In genomic region chr7:7881581-7881980, GRCh38 we compare ENCODE assay signal across 21 cellular contexts.
DNase-seq lines count a peak whose midpoint lies in the region; ATAC-seq, FAIRE-seq and TF ChIP-seq lines count a peak whose summit lies in the region.
"Had no signal": no experiment of that assay in that cellular context is flagged by ENCODE, and none has a peak within 500 bp of the region (broad histone marks: within the 10 kb centered on the region; RNA-seq: fewer than 3 reads in every experiment).

No MANE protein-coding gene starts in this region.

- H3K4me2 ChIP-seq in HepG2 (ENCODE audit: low read depth, low read length) (no peak overlapping the region), IMR-90 (ENCODE audit: low read depth, low read length) (no peak overlapping the region)

- H4K91ac ChIP-seq in IMR-90 (ENCODE audit: insufficient read depth, low read depth, low read length), result no peak overlapping the region

- H2BK20ac ChIP-seq in IMR-90 (ENCODE audit: low read depth, low read length), result no peak overlapping the region

- H3K4ac ChIP-seq in IMR-90 (ENCODE audit: low read depth, low read length), result no peak overlapping the region

- no peaks in the 10 kb centered on the region for H3K36me3 ChIP-seq in HepG2 (replicated peaks in 1 of 2; ENCODE audit: control insufficient read depth in 1 of 2, insufficient read depth in 2 of 2, low read length in 2 of 2)
- no peaks in the 10 kb centered on the region for H3K36me3 ChIP-seq in right lobe of liver
- H3K36me3 ChIP-seq in IMR-90 (ENCODE audit: control insufficient read depth, insufficient read depth, low read length), result no peaks in the 10 kb centered on the region

- no peak overlapping the region for H2AK9ac ChIP-seq in IMR-90 (replicated peaks; ENCODE audit: low read depth, low read length, poor library complexity)

- FAIRE-seq in HepG2 (lab: Jason Lieb, UNC), result no peak
- FAIRE-seq in urothelium cell line (lab: Jason Lieb, UNC), result peak; percentile 74
- FAIRE-seq: A204.1, GM12892, H1 had no signal

- CTCF ChIA-PET in HepG2 (lab: Yijun Ruan, JAX; ENCODE audit: low intra/inter-chr PET ratio, low total read pairs), result no interaction called here
- CTCF ChIA-PET in IMR-90 (lab: Yijun Ruan, JAX), result no interaction called here

- TF ChIP-seq EP300 in HepG2 (IDR thresholded peaks at IDR 0.05; ENCODE audit: low read depth in 2 of 2, low read length in 2 of 2), result no peak
- TF ChIP-seq EP300 in HepG2 (CRISPR knock-in tag; IDR thresholded peaks at IDR 0.05; ENCODE audit: borderline replicate concordance), result no peak

- H2BK15ac ChIP-seq in IMR-90 (ENCODE audit: low read depth, low read length), result no peak overlapping the region

- no peak overlapping the region for H2BK120ac ChIP-seq in IMR-90 (ENCODE audit: low read depth, low read length)

- H3K9me1 ChIP-seq in IMR-90 (ENCODE audit: insufficient read depth, low read length), result no peaks in the 10 kb centered on the region; the same call in 1 of the 2 replicates

- BruUV-seq in HepG2 (replicated peaks; lab: Mats Ljungman, UMichigan), result no TSS peak
- no TSS peak for BruUV-seq in IMR-90 (replicated peaks; lab: Mats Ljungman, UMichigan)

- H2AK5ac ChIP-seq in IMR-90 (ENCODE audit: low read depth, low read length), result no peak overlapping the region

- TF ChIP-seq RAD21 in HepG2 (CRISPR knock-in tag; IDR thresholded peaks at IDR 0.05) (no peak), IMR-90 (IDR thresholded peaks at IDR 0.05; ENCODE audit: low read length) (no peak)

- no peaks in the 10 kb centered on the region; a peak in 1 of 5 replicates for H3K27me3 ChIP-seq in HepG2 (ENCODE audit: control insufficient read depth in 1 of 2, insufficient read depth in 2 of 2, low read length in 2 of 2)
- H3K27me3 ChIP-seq in right lobe of liver, result no peaks in the 10 kb centered on the region
- H3K27me3 ChIP-seq in IMR-90 (ENCODE audit: control insufficient read depth, insufficient read depth, low read length), result no peaks in the 10 kb centered on the region

- TF ChIP-seq CTCF in HepG2 (CRISPR knock-in tag; IDR thresholded peaks at IDR 0.05) (no peak), right lobe of liver (IDR thresholded peaks at IDR 0.05) (no peak), IMR-90 (conservative IDR thresholded peaks at IDR 0.05; ENCODE audit: low read depth, low read length) (no peak)

- no peak for ATAC-seq in HepG2
- ATAC-seq in right lobe of liver, result no peak
- no peak for ATAC-seq in IMR-90 (ENCODE audit: low read depth)
- no peak for ATAC-seq in HG02571 (IDR thresholded peaks at IDR 0.05; ENCODE audit: unreplicated experiment)

- no peaks in the 10 kb centered on the region for H3K9me3 ChIP-seq in HepG2 (ENCODE audit: low read length)
- no peaks in the 10 kb centered on the region for H3K9me3 ChIP-seq in right lobe of liver
- no peaks in the 10 kb centered on the region for H3K9me3 ChIP-seq in IMR-90 (ENCODE audit: control insufficient read depth, insufficient read depth, low read length)

- H4K20me1 ChIP-seq in HepG2 (ENCODE audit: insufficient read depth, low read length), result no peaks in the 10 kb centered on the region
- H4K20me1 ChIP-seq in IMR-90 (ENCODE audit: insufficient read depth, low read length), result no peaks in the 10 kb centered on the region

- no peak overlapping the region for H3K18ac ChIP-seq in IMR-90 (ENCODE audit: low read depth, low read length)

- intact Hi-C loops in HepG2 (cut with micrococcal nuclease; ENCODE audit: unreplicated experiment) (no loop called here), right lobe of liver (cut with DNase I) (no loop called here), IMR-90 (cut with micrococcal nuclease) (no loop called here)

- H2AFZ ChIP-seq in HepG2 (ENCODE audit: low read length) (no peak overlapping the region), IMR-90 (replicated peaks; ENCODE audit: low read length, poor library complexity) (no peak overlapping the region)
- H2AFZ ChIP-seq: GM23248 had no signal

- H3K9ac ChIP-seq in HepG2 (ENCODE audit: insufficient read depth, low read depth, low read length), result no peak overlapping the region
- H3K9ac ChIP-seq in IMR-90 (ENCODE audit: low read depth, low read length), result no peak overlapping the region
- H3K9ac ChIP-seq: GM23248 had no signal

- DNase-seq in HepG2 (ENCODE audit: low spot score) (no peak), right lobe of liver (no peak), IMR-90 (no peak), urothelium cell line (ENCODE audit: low spot score) (no peak), HCEC 1CT (no peak)
- DNase-seq: ACHN; AML-193; C1 segment of cervical spinal cord; Calu3; CD4-positive, alpha-beta memory T cell; COR-L47; DMS53; DMS79 treated with DMSO at 0.1 percent for 48 hours; GM23248; H9; HFFc6 had no signal

- H3K23ac ChIP-seq in IMR-90 (ENCODE audit: low read depth, low read length), result no peak overlapping the region

- no peak overlapping the region for H3K56ac ChIP-seq in IMR-90 (ENCODE audit: extremely low read depth, insufficient read depth, low read length)

- dilution Hi-C loops in IMR-90 (cut with HindIII; ENCODE audit: low sequenced_read_pairs, unreplicated experiment), result no loop called here

- in situ Hi-C loops in HepG2 (cut with HindIII; ENCODE audit: extremely low pct_ligation_motif_present, low pct_unique_long_range_greater_than_20kb), result no loop called here
- in situ Hi-C loops in IMR-90 (cut with MboI; ENCODE audit: low sequenced_read_pairs), result no loop called here

- no peak overlapping the region for H4K5ac ChIP-seq in IMR-90 (ENCODE audit: low read depth, low read length)

- TF ChIP-seq POLR2A in HepG2 (IDR thresholded peaks at IDR 0.05; ENCODE audit: insufficient read depth in 1 of 2, low read depth in 2 of 2, low read length in 2 of 2) (no peak), right lobe of liver (IDR thresholded peaks at IDR 0.05) (no peak), IMR-90 (IDR thresholded peaks at IDR 0.05; ENCODE audit: low read depth, low read length) (no peak)

- WGBS in HepG2 (ENCODE audit: low lambda C conversion rate), result 94% methylated on average over 6 of the region's 6 CpGs
- WGBS in right lobe of liver (ENCODE audit: insufficient coverage, low coverage, low lambda C conversion rate, missing lambda C conversion rate), result 97% methylated on average over 6 of the region's 6 CpGs
- WGBS in IMR-90 (ENCODE audit: extremely low coverage in 2 of 2, insufficient read length in 1 of 2), 2 experiments, result no CpG with 5 or more reads among the region's 6 CpGs

- H3K4me3 ChIP-seq in HepG2 (replicated peaks in 1 of 3; ENCODE audit: insufficient read depth in 1 of 3, low read depth in 2 of 3, low read length in 3 of 3) (no peak overlapping the region), right lobe of liver (no peak overlapping the region), IMR-90 (ENCODE audit: insufficient read depth, low read depth, low read length) (no peak overlapping the region)
- H3K4me3 ChIP-seq: GM23248 had no signal

- no peak overlapping the region for H2BK5ac ChIP-seq in IMR-90 (ENCODE audit: low read depth, low read length, poor library complexity, severe bottlenecking)

- H3K4me1 ChIP-seq in HepG2 (ENCODE audit: insufficient read depth, low read length), result no peaks in the 10 kb centered on the region
- no peaks in the 10 kb centered on the region for H3K4me1 ChIP-seq in right lobe of liver
- no peaks in the 10 kb centered on the region for H3K4me1 ChIP-seq in IMR-90 (ENCODE audit: control insufficient read depth, insufficient read depth, low read length)

- POLR2A ChIA-PET in HepG2 (lab: Yijun Ruan, JAX), result no interaction called here
- POLR2A ChIA-PET in IMR-90 (lab: Charles Lee; ENCODE audit: unreplicated experiment), result no interaction called here

- H3K27ac ChIP-seq in HepG2 (ENCODE audit: extremely low read length, insufficient read depth, low read length) (no peak overlapping the region), right lobe of liver (no peak overlapping the region), IMR-90 (ENCODE audit: insufficient read depth, low read length) (no peak overlapping the region)
- H3K27ac ChIP-seq: 22Rv1, GM23248 had no signal

- H3K79me2 ChIP-seq in HepG2 (ENCODE audit: insufficient read depth, low read length), result no peaks in the 10 kb centered on the region

- H4K8ac ChIP-seq in IMR-90 (ENCODE audit: low read depth in 2 of 2, low read length in 2 of 2), result no peak overlapping the region

- H3K14ac ChIP-seq in IMR-90 (replicated peaks; ENCODE audit: low read depth, low read length), result no peak overlapping the region

- H3K79me1 ChIP-seq in IMR-90 (ENCODE audit: low read depth in 1 of 2, low read length in 2 of 2), result no peaks in the 10 kb centered on the region

TF ChIP-seq in HepG2, 621 proteins besides CTCF, POLR2A, EP300 and RAD21:
- TF ChIP-seq ZNF350 (CRISPR knock-in tag; IDR thresholded peaks at IDR 0.05; ENCODE audit: borderline replicate concordance, low read depth), result no peak
- TF ChIP-seq MAFK (conservative IDR thresholded peaks at IDR 0.05 in 1 of 2, IDR thresholded peaks at IDR 0.05 in 1 of 2; ENCODE audit: low read length in 2 of 2), result peak; percentile 79 to 89
- TF ChIP-seq MAFF (IDR thresholded peaks at IDR 0.05; ENCODE audit: low read depth, low read length), result peak; percentile 72
TF ChIP-seq in HepG2: peak in this region for 2.

TF ChIP-seq in IMR-90, 13 proteins besides CTCF, POLR2A, EP300 and RAD21:
- TF ChIP-seq CEBPB (IDR thresholded peaks at IDR 0.05; ENCODE audit: low read depth, low read length) (no peak), MAFK (IDR thresholded peaks at IDR 0.05; ENCODE audit: low read depth, low read length) (peak; percentile 70)
